8 cellular contexts compared by ENCODE assay signal in genomic region chr6:21597243-21597682, GRCh38. TPM values are rescaled to one million over a fixed set of nuclear protein-coding genes. Genes with fewer than 3 reads are reported as not detected.
DNase-seq lines count a peak whose midpoint lies in the region; ATAC-seq and TF ChIP-seq lines count a peak whose summit lies in the region.

No MANE protein-coding gene starts in this region.

- no CpG with 5 or more reads among the region's 7 CpGs for WGBS in H9 (ENCODE audit: extremely low coverage, insufficient read length, low lambda C conversion rate)
- under 1% methylated on average over 7 of the region's 7 CpGs for WGBS in smooth muscle cell (ENCODE audit: low lambda C conversion rate)

- no peak overlapping the region for H3T11ph ChIP-seq in H9 (ENCODE audit: low read length)

- H3K4me2 ChIP-seq in H9 (ENCODE audit: insufficient read depth, insufficient read length, low read length), result peak overlapping the region; percentile 78
- peak overlapping the region; percentile 98 for H3K4me2 ChIP-seq in smooth muscle cell

- H3K36me3 Mint-ChIP-seq in H9 (ENCODE audit: insufficient read depth in 1 of 3, low read depth in 3 of 3) (peaks cover 41 to 49% (median 47%) of the 10 kb centered on the region in 3 experiments), glutamatergic neuron (ENCODE audit: unreplicated experiment) (peaks cover 16% of the 10 kb centered on the region)

- H2AFZ ChIP-seq in H9 (ENCODE audit: low read length), result no peak overlapping the region
- H2AFZ ChIP-seq in smooth muscle cell (ENCODE audit: low read depth), result peak overlapping the region; percentile 39

- H2BK12ac ChIP-seq in H9 (ENCODE audit: insufficient read length, low read depth, low read length), result no peak overlapping the region

- no peak overlapping the region for H2AK5ac ChIP-seq in H9 (ENCODE audit: insufficient read length, low read length)

- no peak overlapping the region for H3K14ac ChIP-seq in H9 (ENCODE audit: insufficient read depth, low read length)

- H3K4me3 Mint-ChIP-seq in H9, result peak overlapping the region in 1 of 2 experiments; percentile 99; a peak in 4 of 5 replicates
- H3K4me3 Mint-ChIP-seq in glutamatergic neuron (ENCODE audit: unreplicated experiment), result peak overlapping the region; percentile 97

- H3K4ac ChIP-seq in H9 (ENCODE audit: low read depth, low read length), result no peak overlapping the region

- H2BK15ac ChIP-seq in H9 (ENCODE audit: low read depth, low read length), result no peak overlapping the region

- no peak overlapping the region for H3K23ac ChIP-seq in H9 (ENCODE audit: insufficient read length, low read depth, low read length)

- no peaks in the 10 kb centered on the region for H4K20me1 ChIP-seq in H9 (ENCODE audit: control insufficient read depth, insufficient read depth, insufficient read length)
- peaks cover 63% of the 10 kb centered on the region for H4K20me1 ChIP-seq in smooth muscle cell (ENCODE audit: low read depth)

- H3K56ac ChIP-seq in H9 (ENCODE audit: insufficient read length, low read depth, low read length), result no peak overlapping the region

- ATAC-seq in mucosa of descending colon, result no peak

- DNase-seq in H9 (no peak), WERI-Rb-1 (no peak), glutamatergic neuron (no peak), smooth muscle cell (lab: John Stamatoyannopoulos, UW; ENCODE audit: unreplicated experiment) (no peak), GM13977 (ENCODE audit: low spot score) (no peak), mucosa of descending colon (no peak), DMS53 (lab: John Stamatoyannopoulos, UW) (no peak), superior temporal gyrus (ENCODE audit: extremely low spot score) (no peak)

- H3K18ac ChIP-seq in H9 (ENCODE audit: insufficient read length, low read depth, low read length), result no peak overlapping the region

- peaks cover 49% of the 10 kb centered on the region for H3K36me3 ChIP-seq in WERI-Rb-1
- no peaks in the 10 kb centered on the region for H3K36me3 ChIP-seq in smooth muscle cell (ENCODE audit: low read depth)
- no peaks in the 10 kb centered on the region for H3K36me3 ChIP-seq in mucosa of descending colon (ENCODE audit: low read depth)

- no peak overlapping the region for H2BK5ac ChIP-seq in H9 (ENCODE audit: insufficient read length, low read length)

- peaks cover 37% of the 10 kb centered on the region; the same call in 1 of the 2 replicates for H3K79me2 ChIP-seq in H9 (ENCODE audit: insufficient read depth, low read length)
- peaks cover 67% of the 10 kb centered on the region for H3K79me2 ChIP-seq in smooth muscle cell (ENCODE audit: low read depth)

- H3K9me3 ChIP-seq in H9 (ENCODE audit: control insufficient read depth, low read depth, low read length) (no peaks in the 10 kb centered on the region), WERI-Rb-1 (ENCODE audit: severe bottlenecking) (no peaks in the 10 kb centered on the region), smooth muscle cell (replicated peaks; ENCODE audit: low read depth) (no peaks in the 10 kb centered on the region), mucosa of descending colon (no peaks in the 10 kb centered on the region)

- H3K9ac ChIP-seq in H9 (ENCODE audit: extremely low read depth, insufficient read length, low read length), result peak overlapping the region; percentile 31
- peak overlapping the region; percentile 88 for H3K9ac ChIP-seq in smooth muscle cell (ENCODE audit: low read depth)

- no peak overlapping the region for H2BK20ac ChIP-seq in H9 (ENCODE audit: low read depth, low read length, poor library complexity, severe bottlenecking)

- no peak overlapping the region for H2BK120ac ChIP-seq in H9 (ENCODE audit: low read depth, low read length, poor library complexity, severe bottlenecking)

- H4K8ac ChIP-seq in H9 (replicated peaks; ENCODE audit: insufficient read length, low read depth, low read length), result no peak overlapping the region

- H3K4me3 ChIP-seq in WERI-Rb-1 (ENCODE audit: low read depth, low read length), result peak overlapping the region; percentile 85
- H3K4me3 ChIP-seq in smooth muscle cell, result peak overlapping the region; percentile 99
- no peak overlapping the region for H3K4me3 ChIP-seq in mucosa of descending colon

- in situ Hi-C loops in GM13977 (cut with MboI; ENCODE audit: low pct_unique_long_range_greater_than_20kb, low sequenced_read_pairs, unreplicated experiment), result loop anchor here (25.0 kb wide), 2 partner anchors 685 to 885 kb away; no protein-coding TSS in a partner anchor

- no peaks in the 10 kb centered on the region for H3K27me3 ChIP-seq in H9 (ENCODE audit: insufficient read depth, low read length)
- no peaks in the 10 kb centered on the region for H3K27me3 ChIP-seq in WERI-Rb-1 (ENCODE audit: insufficient read depth, low read depth, severe bottlenecking)
- H3K27me3 ChIP-seq in smooth muscle cell (ENCODE audit: low read depth), result no peaks in the 10 kb centered on the region

- peaks cover 8% of the 10 kb centered on the region for H3F3A ChIP-seq in smooth muscle cell (ENCODE audit: low read depth)

- H4K5ac ChIP-seq in H9 (ENCODE audit: insufficient read length, low read depth, low read length), result no peak overlapping the region

- peaks cover 7% of the 10 kb centered on the region; the same call in 1 of the 2 replicates for H3K4me1 ChIP-seq in H9 (ENCODE audit: insufficient read depth, low read length)
- peaks cover 21% of the 10 kb centered on the region for H3K4me1 ChIP-seq in smooth muscle cell (ENCODE audit: low read depth)
- H3K4me1 ChIP-seq in mucosa of descending colon (ENCODE audit: low read depth), result peaks cover 14% of the 10 kb centered on the region

- H3K27me3 Mint-ChIP-seq in H9 (ENCODE audit: low read depth), result peaks cover 4% of the 10 kb centered on the region; the same call in 1 of the 2 replicates
- H3K27me3 Mint-ChIP-seq in glutamatergic neuron (ENCODE audit: unreplicated experiment), result peaks cover 20% of the 10 kb centered on the region

- no peak overlapping the region for H4K91ac ChIP-seq in H9 (ENCODE audit: insufficient read length, low read depth, low read length)

- peaks cover 10 to 18% of the 10 kb centered on the region in 2 experiments for H3K9me3 Mint-ChIP-seq in H9
- H3K9me3 Mint-ChIP-seq in glutamatergic neuron (ENCODE audit: unreplicated experiment), result peaks cover 42% of the 10 kb centered on the region

- H3K27ac Mint-ChIP-seq in H9 (peak overlapping the region; percentile 97 to 99 (median 98); a peak in 6 of 7 replicates), glutamatergic neuron (ENCODE audit: unreplicated experiment) (peak overlapping the region; percentile 96)

- H3K4me1 Mint-ChIP-seq in H9 (peaks cover 39 to 44% of the 10 kb centered on the region in 2 experiments), glutamatergic neuron (ENCODE audit: low read depth, unreplicated experiment) (peaks cover 20% of the 10 kb centered on the region)

- H3K27ac ChIP-seq in H9 (ENCODE audit: insufficient read length, low read depth, low read length) (no peak overlapping the region), WERI-Rb-1 (peak overlapping the region; percentile 78), smooth muscle cell (ENCODE audit: low read depth) (peak overlapping the region; percentile 86)

- intact Hi-C loops in mucosa of descending colon (cut with DNase I, micrococcal nuclease), result loop anchor here in 1 of 2 donors (10.0 kb wide), 1 partner anchor 338 kb away; no protein-coding TSS in a partner anchor

- H3K79me1 ChIP-seq in H9 (ENCODE audit: insufficient read depth, low read depth, low read length, poor library complexity, severe bottlenecking), result no peaks in the 10 kb centered on the region

- H3K23me2 ChIP-seq in H9 (ENCODE audit: insufficient read length, low read depth, low read length, poor library complexity, severe bottlenecking), result peaks cover 3% of the 10 kb centered on the region

- TF ChIP-seq CTCF in H9 (conservative IDR thresholded peaks at IDR 0.05) (0 out of 3 replicates have a peak, but pooled peaks have one; percentile 2), WERI-Rb-1 (IDR thresholded peaks at IDR 0.05; ENCODE audit: low read depth, low read length) (no peak), glutamatergic neuron (IDR thresholded peaks at IDR 0.05; ENCODE audit: partially characterized antibody, unreplicated experiment) (no peak), smooth muscle cell (IDR thresholded peaks at IDR 0.05; ENCODE audit: borderline replicate concordance, insufficient read depth, poor library complexity, severe bottlenecking) (no peak), GM13977 (IDR thresholded peaks at IDR 0.05; ENCODE audit: extremely low read depth, insufficient read depth, missing control alignments) (no peak), mucosa of descending colon (IDR thresholded peaks at IDR 0.05) (no peak)

RNA-seq across cellular contexts. Expression of gene SOX4, which starts 3.7 kb away (rescaled TPM):
- total RNA-seq in H9 (2021), result 108 and 112 TPM in 2 replicates
- 269 TPM for total RNA-seq in glutamatergic neuron (ENCODE audit: unreplicated experiment)
- 109 and 118 TPM in 2 replicates for total RNA-seq in smooth muscle cell
- 91.6 and 91.9 TPM in 2 replicates for polyA plus RNA-seq in smooth muscle cell
- 10 to 100 TPM; 14.9 to 54.5 (median 26.5) TPM for total RNA-seq in mucosa of descending colon
